ENCODE assay signal across 8 cellular contexts in genomic region chr1:9825101-9826074, GRCh38. TPM values are rescaled to one million over a fixed set of nuclear protein-coding genes. Genes with fewer than 3 reads are reported as not detected.
A peak's percentile ranks its signal among the peaks of the same experiment; 100 is the strongest.
DNase-seq lines count a peak whose midpoint lies in the region; ATAC-seq and TF ChIP-seq lines count a peak whose summit lies in the region.

No MANE protein-coding gene starts in this region.

- no peak overlapping the region for H3K4me3 ChIP-seq in SJCRH30
- H3K4me3 ChIP-seq in ascending aorta: peak overlapping the region in 1 of 2 donors; percentile 96

- peaks cover 11% of the 10 kb centered on the region for H3K36me3 Mint-ChIP-seq in CD4-positive, alpha-beta T cell (ENCODE audit: low read depth)

- POLR2A ChIA-PET in CD4-positive, alpha-beta T cell (lab: Charles Lee): interaction anchor here (0.6 to 3.0 kb wide), 3 partner anchors 25 to 196 kb away, joined by 3 to 11 read pairs (median 6); no protein-coding TSS in a partner anchor

- ATAC-seq in CD4-positive, alpha-beta T cell (ENCODE audit: poor library complexity): peak; percentile 35
- peak; percentile 61 for ATAC-seq in left ventricle myocardium superior
- no peak for ATAC-seq in HG02642 (IDR thresholded peaks at IDR 0.05; ENCODE audit: poor library complexity, unreplicated experiment)

- H3K36me3 ChIP-seq in SJCRH30 (peaks cover 2% of the 10 kb centered on the region; the same call in 1 of the 2 replicates), ascending aorta (no peaks in the 10 kb centered on the region)

- H3K4me1 ChIP-seq in SJCRH30 (peaks cover 11% of the 10 kb centered on the region), ascending aorta (peaks cover 8 to 19% of the 10 kb centered on the region in 2 donors)

- peak in 8 of 10 experiments; percentile 20 to 49 (median 25) for DNase-seq in CD4-positive, alpha-beta T cell
- peak; percentile 45 for DNase-seq in HS-27A (ENCODE audit: low read depth)
- DNase-seq in SJCRH30: peak; percentile 47 to 48
- DNase-seq in ascending aorta (ENCODE audit: low spot score in 2 of 2): peak; percentile 45 to 88
- peak; percentile 60 for DNase-seq in left ventricle myocardium superior
- peak; percentile 56 for DNase-seq in retina
- no peak for DNase-seq in occipital lobe (lab: John Stamatoyannopoulos, UW)

- peak overlapping the region; percentile 88 for H3K4me3 Mint-ChIP-seq in CD4-positive, alpha-beta T cell

- no peaks in the 10 kb centered on the region for H3K9me3 Mint-ChIP-seq in CD4-positive, alpha-beta T cell

- TF ChIP-seq CTCF in CD4-positive, alpha-beta T cell (IDR thresholded peaks at IDR 0.05): no peak
- no peak for TF ChIP-seq CTCF in ascending aorta (IDR thresholded peaks at IDR 0.05)

- CTCF ChIA-PET in CD4-positive, alpha-beta T cell (lab: Charles Lee): interaction anchor here (2.9 kb wide), 1 partner anchor 41 kb away, joined by 7 read pairs; no protein-coding TSS in a partner anchor

- no peaks in the 10 kb centered on the region for H3K27me3 Mint-ChIP-seq in CD4-positive, alpha-beta T cell

- H3K27ac ChIP-seq in CD4-positive, alpha-beta T cell (ENCODE audit: low read depth, low read length): peak overlapping the region; percentile 31
- H3K27ac ChIP-seq in SJCRH30 (no peak overlapping the region), ascending aorta (peak overlapping the region; percentile 90 to 96)

- peaks cover 41% of the 10 kb centered on the region for H3K4me1 Mint-ChIP-seq in CD4-positive, alpha-beta T cell (ENCODE audit: low read depth)

- peak overlapping the region; percentile 84 for H3K27ac Mint-ChIP-seq in CD4-positive, alpha-beta T cell

- intact Hi-C loops in CD4-positive, alpha-beta T cell (cut with DNase I, micrococcal nuclease): loop anchor here (2.0 to 5.0 kb wide), 3 partner anchors 41 to 588 kb away; partner anchors contain the start of gene TMEM201 (in 1 of the 2)
- intact Hi-C loops in ascending aorta (cut with DNase I) (loop anchor here (2.0 kb wide), 1 partner anchor 869 kb away; no protein-coding TSS in a partner anchor), left ventricle myocardium superior (cut with micrococcal nuclease) (no loop called here)

- H3K9me3 ChIP-seq in CD4-positive, alpha-beta T cell (ENCODE audit: control insufficient read depth, low read length): no peaks in the 10 kb centered on the region
- H3K9me3 ChIP-seq in SJCRH30 (replicated peaks) (no peaks in the 10 kb centered on the region), ascending aorta (no peaks in the 10 kb centered on the region)

- H3K27me3 ChIP-seq in CD4-positive, alpha-beta T cell (ENCODE audit: control insufficient read depth, insufficient read depth, low read length): no peaks in the 10 kb centered on the region
- H3K27me3 ChIP-seq in SJCRH30 (no peaks in the 10 kb centered on the region; the same call in 1 of the 2 replicates), ascending aorta (no peaks in the 10 kb centered on the region)

RNA-seq across cellular contexts. Expression of gene CLSTN1, which starts 1.6 kb away (rescaled TPM):
- 10 to 100 TPM; 66.8 to 68.1 TPM for total RNA-seq in CD4-positive, alpha-beta T cell
- total RNA-seq in SJCRH30 (2014; rRNA removed; shearing (Covaris generic)): 50.5 and 52.4 TPM in 2 replicates
- total RNA-seq in ascending aorta (84.6 TPM), left ventricle myocardium superior (54.9 TPM), occipital lobe (129 TPM)
